ENCODE assay signal across 10 cellular contexts in the genomic region with DNA sequence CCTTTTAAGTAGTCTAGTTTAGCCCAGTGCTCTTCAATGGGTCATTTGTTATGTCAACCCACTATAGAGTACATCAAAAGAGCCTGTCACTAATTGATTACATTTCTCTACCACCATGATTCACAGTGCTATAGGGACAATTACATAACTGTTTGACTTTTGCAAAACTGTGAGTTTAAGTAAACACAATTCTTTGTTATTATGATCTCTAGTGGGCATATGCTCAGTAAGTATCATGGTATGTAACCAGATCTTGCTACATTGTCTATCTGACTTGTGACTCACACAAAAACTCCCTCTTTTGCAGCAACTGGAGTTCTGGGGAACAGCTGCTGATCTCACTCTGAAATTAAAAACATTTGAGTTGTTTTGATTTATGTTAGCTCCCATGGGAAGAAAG.
A peak's percentile ranks its signal among the peaks of the same experiment; 100 is the strongest.
DNase-seq lines count a peak whose midpoint lies in the region; TF ChIP-seq lines count a peak whose summit lies in the region.
"Had no signal": no experiment of that assay in that cellular context is flagged by ENCODE, and none has a peak within 500 bp of the region (broad histone marks: within the 10 kb centered on the region; RNA-seq: fewer than 3 reads in every experiment).

No MANE protein-coding gene starts in this region.

- H3K27ac ChIP-seq in endodermal cell (ENCODE audit: low read depth, low read length) (peak overlapping the region; percentile 66), smooth muscle cell (ENCODE audit: low read depth) (peak overlapping the region; percentile 36), left ventricle myocardium inferior (replicated peaks) (no peak overlapping the region)
- H3K27ac ChIP-seq: WERI-Rb-1 had no signal

- H3K9ac ChIP-seq in endodermal cell (ENCODE audit: extremely low read depth, low read length, poor library complexity, severe bottlenecking), result no peak overlapping the region
- no peak overlapping the region for H3K9ac ChIP-seq in smooth muscle cell (ENCODE audit: low read depth)

- H3K36me3 Mint-ChIP-seq in endodermal cell (ENCODE audit: low read depth), result peaks cover 5% of the 10 kb centered on the region
- H3K36me3 Mint-ChIP-seq: stimulated activated naive B cell treated with anti-CD40 and anti-IgM and Interleukin-4, amounts not matched to agents 10 μg/mL and 1 μg/mL and 100 μg/mL, for 72 hours had no signal

- intact Hi-C loops in left ventricle myocardium inferior (cut with micrococcal nuclease), result no loop called here

- H3K4me1 ChIP-seq in endodermal cell (ENCODE audit: control insufficient read depth, insufficient read depth, low read length) (no peaks in the 10 kb centered on the region), smooth muscle cell (ENCODE audit: low read depth) (no peaks in the 10 kb centered on the region), left ventricle myocardium inferior (peaks cover 6% of the 10 kb centered on the region)

- H3K27me3 Mint-ChIP-seq in endodermal cell (ENCODE audit: insufficient read depth), result no peaks in the 10 kb centered on the region
- H3K27me3 Mint-ChIP-seq: dendritic cell treated with granulocyte-macrophage colony-stimulating factor and Interleukin-4, amounts not matched to agents 40 ng/mL and 50 ng/mL, for 4 days; stimulated activated naive B cell treated with anti-CD40 and anti-IgM and Interleukin-4, amounts not matched to agents 10 μg/mL and 1 μg/mL and 100 μg/mL, for 72 hours had no signal

- H3K4me3 Mint-ChIP-seq in endodermal cell, result no peak overlapping the region
- H3K4me3 Mint-ChIP-seq: dendritic cell treated with granulocyte-macrophage colony-stimulating factor and Interleukin-4, amounts not matched to agents 40 ng/mL and 50 ng/mL, for 4 days; stimulated activated naive B cell treated with anti-CD40 and anti-IgM and Interleukin-4, amounts not matched to agents 10 μg/mL and 1 μg/mL and 100 μg/mL, for 72 hours had no signal

- no peaks in the 10 kb centered on the region for H3K4me1 Mint-ChIP-seq in endodermal cell
- H3K4me1 Mint-ChIP-seq: stimulated activated naive B cell treated with anti-CD40 and anti-IgM and Interleukin-4, amounts not matched to agents 10 μg/mL and 1 μg/mL and 100 μg/mL, for 72 hours had no signal

- no peaks in the 10 kb centered on the region for H3F3A ChIP-seq in smooth muscle cell (ENCODE audit: low read depth)

- peak; percentile 87 for DNase-seq in HFF-Myc (ENCODE audit: extremely low read depth, low read depth)
- DNase-seq in NCI-H446 (lab: John Stamatoyannopoulos, UW), result peak; percentile 36 to 78
- no peak for DNase-seq in endodermal cell
- no peak for DNase-seq in smooth muscle cell (lab: John Stamatoyannopoulos, UW; ENCODE audit: unreplicated experiment)
- DNase-seq in NCI-H526 (lab: John Stamatoyannopoulos, UW), result no peak
- DNase-seq in activated CD4-positive, alpha-beta T cell treated with anti-CD3 and anti-CD28 coated beads, Interleukin-2, amount 50 U/mL, for 4 hours, result no peak
- DNase-seq in left ventricle myocardium inferior, result no peak
- DNase-seq: stimulated activated naive B cell treated with anti-CD40 and anti-IgM and Interleukin-4, amounts not matched to agents 10 μg/mL and 1 μg/mL and 100 μg/mL, for 72 hours; WERI-Rb-1 had no signal

- no peaks in the 10 kb centered on the region for H3K79me2 ChIP-seq in smooth muscle cell (ENCODE audit: low read depth)

- H3K27me3 ChIP-seq in endodermal cell (ENCODE audit: control insufficient read depth, insufficient read depth, low read length, poor library complexity, severe bottlenecking) (no peaks in the 10 kb centered on the region), smooth muscle cell (ENCODE audit: low read depth) (no peaks in the 10 kb centered on the region), left ventricle myocardium inferior (ENCODE audit: low read depth) (no peaks in the 10 kb centered on the region)

- H3K9me3 Mint-ChIP-seq in endodermal cell, result peaks cover 31% of the 10 kb centered on the region

- no peak overlapping the region for H3K4me3 ChIP-seq in HFF-Myc (replicated peaks; ENCODE audit: low read depth, low read length)
- H3K4me3 ChIP-seq in endodermal cell (ENCODE audit: low read length), result no peak overlapping the region
- H3K4me3 ChIP-seq in smooth muscle cell, result no peak overlapping the region
- no peak overlapping the region for H3K4me3 ChIP-seq in left ventricle myocardium inferior

- TF ChIP-seq CTCF in HFF-Myc (IDR thresholded peaks at IDR 0.05; ENCODE audit: low read depth, low read length, missing control alignments) (no peak), endodermal cell (conservative IDR thresholded peaks at IDR 0.05) (no peak), smooth muscle cell (IDR thresholded peaks at IDR 0.05; ENCODE audit: borderline replicate concordance, insufficient read depth, poor library complexity, severe bottlenecking) (no peak), left ventricle myocardium inferior (IDR thresholded peaks at IDR 0.05; ENCODE audit: borderline replicate concordance) (no peak)

- H4K20me1 ChIP-seq in smooth muscle cell (ENCODE audit: low read depth), result no peaks in the 10 kb centered on the region

- H3K4me2 ChIP-seq in smooth muscle cell, result peak overlapping the region; percentile 9

- H3K36me3 ChIP-seq in endodermal cell (ENCODE audit: control insufficient read depth, insufficient read depth, low read length) (no peaks in the 10 kb centered on the region), smooth muscle cell (ENCODE audit: low read depth) (no peaks in the 10 kb centered on the region), left ventricle myocardium inferior (no peaks in the 10 kb centered on the region)
- H3K36me3 ChIP-seq: WERI-Rb-1 had no signal

- no peak overlapping the region for H2AFZ ChIP-seq in smooth muscle cell (ENCODE audit: low read depth)

- no peaks in the 10 kb centered on the region for H3K9me3 ChIP-seq in endodermal cell (ENCODE audit: control insufficient read depth, low read length)
- no peaks in the 10 kb centered on the region for H3K9me3 ChIP-seq in smooth muscle cell (replicated peaks; ENCODE audit: low read depth)
- peaks cover 30% of the 10 kb centered on the region for H3K9me3 ChIP-seq in left ventricle myocardium inferior (replicated peaks)

- H3K27ac Mint-ChIP-seq in endodermal cell, result no peak overlapping the region
- H3K27ac Mint-ChIP-seq: dendritic cell treated with granulocyte-macrophage colony-stimulating factor and Interleukin-4, amounts not matched to agents 40 ng/mL and 50 ng/mL, for 4 days; stimulated activated naive B cell treated with anti-CD40 and anti-IgM and Interleukin-4, amounts not matched to agents 10 μg/mL and 1 μg/mL and 100 μg/mL, for 72 hours had no signal

Comparison
In these comparisons a context has a peak if more than half of its experiments do, and no peak if none do; other contexts are left out.
1. DNase-seq: peak in HFF-Myc (single experiment) and NCI-H446 (2 of 2); none in endodermal cell (single experiment), smooth muscle cell (single experiment), NCI-H526 (0 of 2), activated CD4-positive, alpha-beta T cell treated with anti-CD3 and anti-CD28 coated beads, Interleukin-2, amount 50 U/mL, for 4 hours (0 of 2) and left ventricle myocardium inferior (single experiment).